33 cellular contexts compared by ENCODE assay signal in genomic region chr1:39861003-39861402, GRCh38.
"Had no signal": no experiment of that assay in that cellular context is flagged by ENCODE, and none has a peak within 500 bp of the region (broad histone marks: within the 10 kb centered on the region; RNA-seq: fewer than 3 reads in every experiment).

No MANE protein-coding gene starts in this region.

- H3K27me3 ChIP-seq: MG63 had no signal

- H3K9me3 ChIP-seq: MG63 had no signal

- H3K4me3 ChIP-seq: MG63 had no signal

- DNase-seq: Karpas-422, Kasumi-1, MG63, MM.1S, MV-4-11, NCI-H1048, NCI-H1092, NCI-H1092 treated with DMSO at 0.1 percent for 48 hours, NCI-H1105, NCI-H1105 treated with DMSO at 0.1 percent for 48 hours, NCI-H1417, NCI-H1417 treated with DMSO at 0.1 percent for 48 hours, NCI-H1436, NCI-H1436 treated with DMSO at 0.1 percent for 48 hours, NCI-H146, NCI-H1694, NCI-H1694 treated with DMSO at 0.1 percent for 48 hours, NCI-H187, NCI-H187 treated with DMSO at 0.1 percent for 48 hours, NCI-H1930, NCI-H2029, NCI-H2029 treated with DMSO at 0.1 percent for 48 hours, NCI-H2081, NCI-H2081 treated with DMSO at 0.1 percent for 48 hours, NCI-H2107, NCI-H2171, NCI-H2171 treated with DMSO at 0.1 percent for 48 hours, NCI-H2227 treated with DMSO at 0.1 percent for 48 hours, NCI-H226, NCI-H345, NCI-H446, NCI-H446 treated with DMSO at 0.1 percent for 48 hours had no signal

- H3K27ac ChIP-seq: KMS-11 had no signal
